In the genomic region with DNA sequence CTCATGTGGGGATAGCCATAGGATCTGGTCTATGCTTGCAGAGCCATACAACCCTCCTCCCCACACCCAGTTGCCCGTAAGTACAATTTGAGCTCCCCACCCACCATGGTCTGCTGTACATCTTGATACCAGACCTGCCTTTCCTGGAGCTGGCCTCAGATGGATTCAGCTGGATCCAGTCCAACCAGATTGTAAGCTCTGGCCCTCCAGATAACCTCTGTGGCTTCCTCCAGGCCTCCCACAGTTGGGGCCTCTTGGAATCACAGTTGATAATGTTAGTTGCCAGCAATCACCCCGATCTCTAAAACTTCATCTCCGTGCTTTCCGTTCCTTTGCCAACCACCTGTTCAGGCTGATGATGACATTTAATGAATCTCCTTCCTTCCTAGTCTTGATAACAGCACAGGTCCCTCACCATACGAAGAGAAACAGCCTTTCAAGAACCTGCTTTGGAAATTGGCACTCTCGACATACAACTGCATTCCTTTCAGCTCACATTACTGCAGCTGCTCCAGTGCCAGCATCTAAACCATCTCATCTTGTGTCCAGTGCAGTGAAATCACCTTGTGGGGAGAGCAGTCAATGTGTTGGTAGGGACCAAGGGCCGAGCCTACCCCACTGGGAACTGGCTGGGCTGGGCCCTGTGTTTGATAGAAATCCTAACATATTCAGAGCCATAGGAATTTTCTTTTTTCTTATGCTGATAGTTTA, we compare ENCODE assay signal across 12 cellular contexts. TPM values are rescaled to one million over a fixed set of nuclear protein-coding genes. Genes with fewer than 3 reads are reported as not detected.
DNase-seq lines count a peak whose midpoint lies in the region; ATAC-seq and TF ChIP-seq lines count a peak whose summit lies in the region.
"Had no signal": no experiment of that assay in that cellular context is flagged by ENCODE, and none has a peak within 500 bp of the region (broad histone marks: within the 10 kb centered on the region; RNA-seq: fewer than 3 reads in every experiment).

No MANE protein-coding gene starts in this region.

- peak overlapping the region; percentile 17 for H2AFZ ChIP-seq in SU-DHL-6 (ENCODE audit: low read depth, low read length, severe bottlenecking)

- no peaks in the 10 kb centered on the region for H3K9me3 Mint-ChIP-seq in activated naive CD4-positive, alpha-beta T cell treated with anti-CD3 and anti-CD28 coated beads, Interleukin-2, amount 50 U/mL, for 24 hours
- H3K9me3 Mint-ChIP-seq in stimulated activated effector memory CD8-positive, alpha-beta T cell treated with anti-CD3 and anti-CD28 coated beads, Interleukin-12 subunit alpha, Interleukin-12 subunit beta, amount 100 ng/mL, for 72 hours = no peaks in the 10 kb centered on the region

- no peaks in the 10 kb centered on the region for H3K9me2 ChIP-seq in SU-DHL-6 (replicated peaks; ENCODE audit: insufficient read depth, low read length)

- H3K4me1 ChIP-seq in iPS DF 6.9 (ENCODE audit: control insufficient read depth, insufficient read depth, low read length) (peaks cover 5% of the 10 kb centered on the region; the same call in 1 of the 2 replicates), adrenal gland (replicated peaks in 1 of 2) (no peaks in the 10 kb centered on the region)

- intact Hi-C loops in adrenal gland (cut with DNase I) = loop anchor here (5.0 to 10.0 kb wide), 3 partner anchors 614 to 997 kb away; no protein-coding TSS in a partner anchor

- TF ChIP-seq POLR2A in adrenal gland (IDR thresholded peaks at IDR 0.05) = no peak

- H3K9me3 ChIP-seq in SU-DHL-6 (ENCODE audit: insufficient read depth, low read length) = no peaks in the 10 kb centered on the region
- no peaks in the 10 kb centered on the region for H3K9me3 ChIP-seq in iPS DF 6.9 (ENCODE audit: control insufficient read depth, insufficient read depth, low read length)
- H3K9me3 ChIP-seq in adrenal gland (replicated peaks in 1 of 3) = no peaks in the 10 kb centered on the region
- H3K9me3 ChIP-seq: thoracic aorta had no signal

- H3K36me3 Mint-ChIP-seq in activated naive CD4-positive, alpha-beta T cell treated with anti-CD3 and anti-CD28 coated beads, Interleukin-2, amount 50 U/mL, for 24 hours = no peaks in the 10 kb centered on the region
- H3K36me3 Mint-ChIP-seq in stimulated activated effector memory CD8-positive, alpha-beta T cell treated with anti-CD3 and anti-CD28 coated beads, Interleukin-12 subunit alpha, Interleukin-12 subunit beta, amount 100 ng/mL, for 72 hours = no peaks in the 10 kb centered on the region

- H3F3A ChIP-seq in SU-DHL-6 (ENCODE audit: insufficient read depth) = peaks cover 34% of the 10 kb centered on the region

- H3K27me3 ChIP-seq in SU-DHL-6 (ENCODE audit: low read length) (no peaks in the 10 kb centered on the region), iPS DF 6.9 (ENCODE audit: control insufficient read depth, insufficient read depth, low read length) (no peaks in the 10 kb centered on the region), adrenal gland (no peaks in the 10 kb centered on the region)

- H3K4me1 Mint-ChIP-seq in activated naive CD4-positive, alpha-beta T cell treated with anti-CD3 and anti-CD28 coated beads, Interleukin-2, amount 50 U/mL, for 24 hours = peaks cover 16% of the 10 kb centered on the region
- no peaks in the 10 kb centered on the region for H3K4me1 Mint-ChIP-seq in stimulated activated effector memory CD8-positive, alpha-beta T cell treated with anti-CD3 and anti-CD28 coated beads, Interleukin-12 subunit alpha, Interleukin-12 subunit beta, amount 100 ng/mL, for 72 hours

- H3K27ac Mint-ChIP-seq in activated naive CD4-positive, alpha-beta T cell treated with anti-CD3 and anti-CD28 coated beads, Interleukin-2, amount 50 U/mL, for 24 hours = peak overlapping the region; percentile 56
- peak overlapping the region; percentile 22 for H3K27ac Mint-ChIP-seq in stimulated activated effector memory CD8-positive, alpha-beta T cell treated with anti-CD3 and anti-CD28 coated beads, Interleukin-12 subunit alpha, Interleukin-12 subunit beta, amount 100 ng/mL, for 72 hours

- H3K4me3 ChIP-seq in SU-DHL-6 (ENCODE audit: insufficient read depth, low read length, poor library complexity, severe bottlenecking) (peak overlapping the region; percentile 9), iPS DF 6.9 (ENCODE audit: low read length) (peak overlapping the region; percentile 14; the same call in 1 of the 2 replicates), adrenal gland (no peak overlapping the region)
- H3K4me3 ChIP-seq: thoracic aorta had no signal

- peak overlapping the region; percentile 51 for H3K4me2 ChIP-seq in SU-DHL-6 (ENCODE audit: low read depth, low read length, poor library complexity, severe bottlenecking)

- no peak overlapping the region for H3K4me3 Mint-ChIP-seq in activated naive CD4-positive, alpha-beta T cell treated with anti-CD3 and anti-CD28 coated beads, Interleukin-2, amount 50 U/mL, for 24 hours
- H3K4me3 Mint-ChIP-seq in stimulated activated effector memory CD8-positive, alpha-beta T cell treated with anti-CD3 and anti-CD28 coated beads, Interleukin-12 subunit alpha, Interleukin-12 subunit beta, amount 100 ng/mL, for 72 hours = no peak overlapping the region

- no peak for ATAC-seq in stimulated activated effector memory CD8-positive, alpha-beta T cell treated with anti-CD3 and anti-CD28 coated beads, Interleukin-12 subunit alpha, Interleukin-12 subunit beta, amount 100 ng/mL, for 72 hours

- peak overlapping the region; percentile 37 for H3K9ac ChIP-seq in SU-DHL-6 (ENCODE audit: low read length)

- H3K79me2 ChIP-seq in SU-DHL-6 (ENCODE audit: insufficient read depth, low read length) = no peaks in the 10 kb centered on the region

- no peak for DNase-seq in activated naive CD4-positive, alpha-beta T cell (lab: John Stamatoyannopoulos, UW)
- DNase-seq in iPS DF 6.9 (ENCODE audit: low read depth, low spot score) (no peak), COLO668 (lab: John Stamatoyannopoulos, UW; ENCODE audit: unreplicated experiment) (no peak), adrenal gland (no peak), kidney tubule cell (ENCODE audit: low spot score) (no peak)
- DNase-seq in stimulated activated effector memory CD8-positive, alpha-beta T cell treated with anti-CD3 and anti-CD28 coated beads, Interleukin-12 subunit alpha, Interleukin-12 subunit beta, amount 100 ng/mL, for 72 hours (ENCODE audit: low spot score in 2 of 2) = no peak
- DNase-seq: activated gamma-delta T cell treated with Interleukin-2 at 50 U/mL for 16 hours, mammary epithelial cell, NCI-H2029 treated with DMSO at 0.1 percent for 48 hours had no signal

- no peaks in the 10 kb centered on the region for H3K36me3 ChIP-seq in SU-DHL-6 (ENCODE audit: low read length)
- no peaks in the 10 kb centered on the region for H3K36me3 ChIP-seq in iPS DF 6.9 (ENCODE audit: control insufficient read depth, insufficient read depth, low read length)
- H3K36me3 ChIP-seq in adrenal gland (replicated peaks in 1 of 2) = no peaks in the 10 kb centered on the region
- H3K36me3 ChIP-seq: thoracic aorta had no signal

- no CpG with 5 or more reads among the region's 7 CpGs for WGBS in iPS DF 6.9 (ENCODE audit: insufficient coverage, insufficient read length)
- WGBS in adrenal gland, 4 donors = 65 to 76% (median 72%) methylated on average over 7 of the region's 7 CpGs

- H3K27me3 Mint-ChIP-seq in activated naive CD4-positive, alpha-beta T cell treated with anti-CD3 and anti-CD28 coated beads, Interleukin-2, amount 50 U/mL, for 24 hours = no peaks in the 10 kb centered on the region

- TF ChIP-seq CTCF in SU-DHL-6 (IDR thresholded peaks at IDR 0.05; ENCODE audit: insufficient read depth, low read length, poor library complexity, severe bottlenecking) (no peak), adrenal gland (IDR thresholded peaks at IDR 0.05) (no peak)

- H3K27ac ChIP-seq in SU-DHL-6 (ENCODE audit: low read depth, low read length) (peak overlapping the region; percentile 73), iPS DF 6.9 (ENCODE audit: low read length) (peak overlapping the region; percentile 71), adrenal gland (no peak overlapping the region)
- H3K27ac ChIP-seq: thoracic aorta had no signal

- H4K20me1 ChIP-seq in SU-DHL-6 (ENCODE audit: low read depth, low read length) = no peaks in the 10 kb centered on the region

RNA-seq across cellular contexts. Expression of gene FOXO1, which starts 15.1 kb away (rescaled TPM):
- total RNA-seq in adrenal gland = 10 to 100 TPM; 17.2 to 35.4 (median 24.4) TPM
- polyA plus RNA-seq in adrenal gland = 10 to 100 TPM in 1 of 3 donors, 1 to 10 TPM in 2; 4.3 to 15.2 (median 4.4) TPM

Comparison
In these comparisons a context has a peak if more than half of its experiments do, and no peak if none do; other contexts are left out.
1. H3K27ac ChIP-seq: peak in SU-DHL-6 (single experiment) and iPS DF 6.9 (single experiment); none in adrenal gland (0 of 5).
2. H3K4me3 ChIP-seq: peak in SU-DHL-6 (single experiment) and iPS DF 6.9 (single experiment); none in adrenal gland (0 of 4).